Comparison of ENCODE assay signal across 8 cellular contexts in the genomic region with DNA sequence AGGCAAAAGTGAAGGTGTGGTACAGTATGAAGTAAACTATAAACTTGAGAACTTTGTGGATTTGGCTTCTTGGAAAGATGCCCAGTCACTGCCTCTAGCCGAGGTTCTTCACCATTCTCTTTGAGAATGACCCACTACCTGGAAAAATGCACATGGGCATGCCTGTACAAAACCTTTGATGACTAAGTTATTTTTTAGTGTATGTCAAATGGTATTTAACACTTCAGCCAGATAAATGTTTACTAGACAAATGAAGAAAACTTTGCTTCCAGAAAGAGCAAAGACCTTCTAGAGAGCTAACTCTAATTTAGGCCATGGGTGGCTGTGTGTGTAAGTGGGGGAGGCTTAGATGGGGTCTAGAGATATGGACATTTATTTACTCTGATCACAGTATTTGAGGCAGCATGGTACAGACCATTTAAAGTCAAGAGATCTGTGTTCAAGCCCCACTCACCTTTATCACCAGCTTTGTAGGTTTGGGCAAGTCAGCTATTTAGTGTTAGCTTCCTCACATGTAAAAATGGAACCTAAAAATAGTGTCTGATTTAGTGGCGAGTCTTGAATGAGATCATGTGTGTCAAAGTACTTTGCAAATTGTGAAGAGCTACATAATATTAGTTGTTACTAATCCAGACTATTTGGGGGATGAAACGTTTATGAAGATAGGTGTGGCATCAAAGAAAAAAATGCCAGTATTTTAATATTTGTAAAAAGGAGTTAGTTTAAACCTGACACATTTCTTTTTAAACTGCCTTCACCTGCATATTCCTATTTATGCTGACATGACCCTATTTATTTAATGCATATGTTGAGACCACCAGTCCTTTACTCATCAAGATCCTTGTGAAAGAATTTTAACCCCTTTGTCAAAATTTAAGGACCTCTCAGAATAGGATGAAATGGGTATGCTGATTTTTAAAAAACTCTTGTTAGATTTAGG. TPM values are rescaled to one million over a fixed set of nuclear protein-coding genes. Genes with fewer than 3 reads are reported as not detected.
DNase-seq lines count a peak whose midpoint lies in the region; ATAC-seq and TF ChIP-seq lines count a peak whose summit lies in the region.

No MANE protein-coding gene starts in this region.

- DNase-seq in HCEC 1CT (peak; percentile 41), left cardiac atrium (no peak), ovary (no peak)
- DNase-seq in activated CD4-positive, alpha-beta memory T cell treated with anti-CD3 and anti-CD28 coated beads for 36 hours = peak; percentile 22
- DNase-seq in stimulated activated CD4-positive, alpha-beta T cell treated with anti-CD3 and anti-CD28 coated beads, Interleukin-4, amount 100 ng/mL, for 1 hour = no peak
- no peak for DNase-seq in activated effector memory CD4-positive, alpha-beta T cell treated with anti-CD3 and anti-CD28 coated beads, Interleukin-2, amount 50 U/mL, for 16 hours

- peaks cover 61% of the 10 kb centered on the region for H3K4me1 Mint-ChIP-seq in activated CD4-positive, alpha-beta memory T cell treated with anti-CD3 and anti-CD28 coated beads for 36 hours (ENCODE audit: low read depth)

- CTCF ChIA-PET in activated CD4-positive, alpha-beta memory T cell treated with anti-CD3 and anti-CD28 coated beads for 36 hours (lab: Charles Lee) = interaction anchor here (0.8 to 1.2 kb wide), 2 partner anchors 10 to 82 kb away, joined by 3 to 4 read pairs; no protein-coding TSS in a partner anchor

- H3K4me1 ChIP-seq in ACC112 (ENCODE audit: control insufficient read depth, insufficient read depth, low read length, unreplicated experiment) (peaks cover 36% of the 10 kb centered on the region), skeletal muscle satellite cell (ENCODE audit: control insufficient read depth, insufficient read depth, low read length) (peaks cover 38% of the 10 kb centered on the region), ovary (ENCODE audit: insufficient read depth) (peaks cover 9% of the 10 kb centered on the region)

- intact Hi-C loops in activated CD4-positive, alpha-beta memory T cell treated with anti-CD3 and anti-CD28 coated beads for 36 hours (cut with micrococcal nuclease) = no loop called here
- intact Hi-C loops in left cardiac atrium (cut with DNase I) = no loop called here
- intact Hi-C loops in ovary (cut with DNase I) = no loop called here

- peaks cover 66% of the 10 kb centered on the region for H3K79me2 ChIP-seq in ACC112 (ENCODE audit: control insufficient read depth, insufficient read depth, low read length, unreplicated experiment)

- 10 to 12% (median 10%) methylated on average over 3 of the region's 3 CpGs for WGBS in ovary, 3 donors

- H3K9ac ChIP-seq in skeletal muscle satellite cell (ENCODE audit: low read depth, low read length) = no peak overlapping the region

- POLR2A ChIA-PET in activated CD4-positive, alpha-beta memory T cell treated with anti-CD3 and anti-CD28 coated beads for 36 hours (lab: Charles Lee) = interaction anchor here (1.4 kb wide), 1 partner anchor 20 kb away, joined by 4 read pairs; a partner anchor contains a TSS

- H3K4me3 ChIP-seq in ACC112 (ENCODE audit: low read depth, low read length) (peak overlapping the region; percentile 47), skeletal muscle satellite cell (ENCODE audit: low read length) (no peak overlapping the region), ovary (no peak overlapping the region)

- peak overlapping the region; percentile 52 for H3K27ac Mint-ChIP-seq in activated CD4-positive, alpha-beta memory T cell treated with anti-CD3 and anti-CD28 coated beads for 36 hours

- no peak overlapping the region for H3K4me3 Mint-ChIP-seq in activated CD4-positive, alpha-beta memory T cell treated with anti-CD3 and anti-CD28 coated beads for 36 hours

- no peak overlapping the region for H2AFZ ChIP-seq in ACC112 (ENCODE audit: low read length, unreplicated experiment)

- no peak for TF ChIP-seq EP300 in ovary (IDR thresholded peaks at IDR 0.05)

- H3K27ac ChIP-seq in ACC112 (ENCODE audit: low read depth, low read length) = peak overlapping the region; percentile 53
- peak overlapping the region in 1 of 2 donors; percentile 33 for H3K27ac ChIP-seq in ovary

- H3K27me3 ChIP-seq in ACC112 (ENCODE audit: insufficient read depth, low read length) (no peaks in the 10 kb centered on the region), skeletal muscle satellite cell (ENCODE audit: control insufficient read depth, insufficient read depth, low read length) (no peaks in the 10 kb centered on the region), ovary (no peaks in the 10 kb centered on the region)

- H3K36me3 Mint-ChIP-seq in activated CD4-positive, alpha-beta memory T cell treated with anti-CD3 and anti-CD28 coated beads for 36 hours = peaks cover 6% of the 10 kb centered on the region

- peak; percentile 9 to 14 for ATAC-seq in left cardiac atrium

- H3K36me3 ChIP-seq in ACC112 (ENCODE audit: insufficient read depth, low read length) = peaks cover 11% of the 10 kb centered on the region
- H3K36me3 ChIP-seq in skeletal muscle satellite cell (ENCODE audit: insufficient read depth, low read length) = no peaks in the 10 kb centered on the region
- no peaks in the 10 kb centered on the region for H3K36me3 ChIP-seq in ovary

- no peak for TF ChIP-seq POLR2A in ovary (IDR thresholded peaks at IDR 0.05)

- H3K27me3 Mint-ChIP-seq in activated CD4-positive, alpha-beta memory T cell treated with anti-CD3 and anti-CD28 coated beads for 36 hours = no peaks in the 10 kb centered on the region

- H3K9me3 ChIP-seq in skeletal muscle satellite cell (replicated peaks; ENCODE audit: low read length) (no peaks in the 10 kb centered on the region), ovary (no peaks in the 10 kb centered on the region)

- peak overlapping the region; percentile 80 for H3K4me2 ChIP-seq in skeletal muscle satellite cell (ENCODE audit: low read length)

- no peaks in the 10 kb centered on the region for H3K9me3 Mint-ChIP-seq in activated CD4-positive, alpha-beta memory T cell treated with anti-CD3 and anti-CD28 coated beads for 36 hours

- TF ChIP-seq CTCF in ovary (IDR thresholded peaks at IDR 0.05) = no peak

RNA-seq across cellular contexts. Expression of a gene that starts 20.2 kb away (rescaled TPM):
- 10 to 100 TPM; 52.6 to 61.7 TPM for total RNA-seq in activated CD4-positive, alpha-beta memory T cell treated with anti-CD3 and anti-CD28 coated beads for 36 hours
- total RNA-seq in left cardiac atrium (10 to 100 TPM; 60.1 to 71.1 TPM), ovary (10 to 100 TPM; 28.8 to 65.6 (median 45.1) TPM)
- 17.9 and 18.5 TPM in 2 replicates for total RNA-seq in skeletal muscle satellite cell (2012; rRNA removed)
- 10 to 100 TPM; 44.1 to 90.9 TPM for polyA plus RNA-seq in ovary

RNA-seq across cellular contexts. Expression of a gene that starts 46.3 kb away (rescaled TPM):
- 1 to 10 TPM; 3.7 to 4.0 TPM for total RNA-seq in activated CD4-positive, alpha-beta memory T cell treated with anti-CD3 and anti-CD28 coated beads for 36 hours
- 1 to 10 TPM; 2.9 to 3.6 TPM for total RNA-seq in left cardiac atrium
- total RNA-seq in skeletal muscle satellite cell (2012; rRNA removed) = under 0.01 and 0.22 TPM in 2 replicates
- total RNA-seq in ovary = 10 to 100 TPM in 1 of 7 donors, 1 to 10 TPM in 6; 1.3 to 12.6 (median 6.2) TPM
- 1 to 10 TPM; 1.4 to 4.4 TPM for polyA plus RNA-seq in ovary

Comparison
In these comparisons a context has a peak if more than half of its experiments do, and no peak if none do; other contexts are left out.
1. DNase-seq: peak in HCEC 1CT (single experiment) and activated CD4-positive, alpha-beta memory T cell treated with anti-CD3 and anti-CD28 coated beads for 36 hours (single experiment); none in left cardiac atrium (single experiment), stimulated activated CD4-positive, alpha-beta T cell treated with anti-CD3 and anti-CD28 coated beads, Interleukin-4, amount 100 ng/mL, for 1 hour (single experiment), ovary (0 of 5) and activated effector memory CD4-positive, alpha-beta T cell treated with anti-CD3 and anti-CD28 coated beads, Interleukin-2, amount 50 U/mL, for 16 hours (single experiment).